12 cellular contexts compared by ENCODE assay signal in genomic region chrX:119238557-119238956, GRCh38. TPM values are rescaled to one million over a fixed set of nuclear protein-coding genes. Genes with fewer than 3 reads are reported as not detected.
A peak's percentile ranks its signal among the peaks of the same experiment; 100 is the strongest.
DNase-seq lines count a peak whose midpoint lies in the region; ATAC-seq, FAIRE-seq and TF ChIP-seq lines count a peak whose summit lies in the region.
"Had no signal": no experiment of that assay in that cellular context is flagged by ENCODE, and none has a peak within 500 bp of the region (broad histone marks: within the 10 kb centered on the region; RNA-seq: fewer than 3 reads in every experiment).

No MANE protein-coding gene starts in this region.

- H2AFZ ChIP-seq in H9 (ENCODE audit: low read length) (no peak overlapping the region), astrocyte (ENCODE audit: low read depth, low read length) (no peak overlapping the region)

- no peak for TF ChIP-seq EP300 in A549 (IDR thresholded peaks at IDR 0.05)

- TF ChIP-seq CTCF in A549 (IDR thresholded peaks at IDR 0.05) (no peak), H9 (conservative IDR thresholded peaks at IDR 0.05) (no peak), astrocyte (IDR thresholded peaks at IDR 0.05; ENCODE audit: insufficient read depth, low read depth, low read length) (no peak), left lung (IDR thresholded peaks at IDR 0.05) (no peak)

- H3K18ac ChIP-seq in H9 (ENCODE audit: insufficient read length, low read depth, low read length), result no peak overlapping the region

- no peak overlapping the region for H2BK12ac ChIP-seq in H9 (ENCODE audit: insufficient read length, low read depth, low read length)

- H3K36me3 ChIP-seq in astrocyte (ENCODE audit: insufficient read depth, low read length) (peaks cover 8% of the 10 kb centered on the region), left lung (no peaks in the 10 kb centered on the region)

- no peaks in the 10 kb centered on the region for H3K79me1 ChIP-seq in H9 (ENCODE audit: insufficient read depth, low read depth, low read length, poor library complexity, severe bottlenecking)

- H3K9me3 ChIP-seq in A549 (no peaks in the 10 kb centered on the region), H9 (ENCODE audit: control insufficient read depth, low read depth, low read length) (peaks cover 21% of the 10 kb centered on the region), astrocyte (ENCODE audit: insufficient read depth, low read depth, low read length) (no peaks in the 10 kb centered on the region), left lung (no peaks in the 10 kb centered on the region)

- H3K14ac ChIP-seq in H9 (ENCODE audit: insufficient read depth, low read length), result no peak overlapping the region

- peaks cover 45 to 54% of the 10 kb centered on the region in 2 experiments for H3K4me1 Mint-ChIP-seq in H9
- peaks cover 17% of the 10 kb centered on the region for H3K4me1 Mint-ChIP-seq in astrocyte (ENCODE audit: low read depth, unreplicated experiment)

- CTCF ChIA-PET in A549 (lab: Yijun Ruan, JAX), result interaction anchor here (1.2 kb wide), 1 partner anchor 10 kb away, joined by 4 read pairs; no protein-coding TSS in a partner anchor

- H2BK20ac ChIP-seq in H9 (ENCODE audit: low read depth, low read length, poor library complexity, severe bottlenecking), result no peak overlapping the region

- no peak overlapping the region for H3K56ac ChIP-seq in H9 (ENCODE audit: insufficient read length, low read depth, low read length)

- POLR2A ChIA-PET in A549 (lab: Yijun Ruan, JAX), result no interaction called here

- H3K4me2 ChIP-seq in A549 (peak overlapping the region; percentile 96), H9 (ENCODE audit: insufficient read depth, insufficient read length, low read length) (peak overlapping the region; percentile 68), astrocyte (ENCODE audit: low read length) (peak overlapping the region; percentile 88)

- intact Hi-C loops in left lung (cut with DNase I), result no loop called here

- no peak for TF ChIP-seq RAD21 in A549 (conservative IDR thresholded peaks at IDR 0.05 in 1 of 2, IDR thresholded peaks at IDR 0.05 in 1 of 2)

- peaks cover 42% of the 10 kb centered on the region for H3K4me1 ChIP-seq in A549
- no peaks in the 10 kb centered on the region; the same call in 1 of the 2 replicates for H3K4me1 ChIP-seq in H9 (ENCODE audit: insufficient read depth, low read length)
- peaks cover 17% of the 10 kb centered on the region for H3K4me1 ChIP-seq in astrocyte (ENCODE audit: insufficient read depth, low read length)
- no peaks in the 10 kb centered on the region for H3K4me1 ChIP-seq in left lung

- no peak overlapping the region for H3K4ac ChIP-seq in H9 (ENCODE audit: low read depth, low read length)

- peaks cover 59% of the 10 kb centered on the region in 2 experiments for H3K9me3 Mint-ChIP-seq in H9
- no peaks in the 10 kb centered on the region for H3K9me3 Mint-ChIP-seq in astrocyte (ENCODE audit: unreplicated experiment)

- ATAC-seq in A549, result no peak
- ATAC-seq in left lung, result no peak
- ATAC-seq in GM21367 (IDR thresholded peaks at IDR 0.05; ENCODE audit: unreplicated experiment), result no peak
- no peak for ATAC-seq in GM18858 (IDR thresholded peaks at IDR 0.05; ENCODE audit: unreplicated experiment)
- ATAC-seq: left ventricle myocardium superior had no signal

- H3K9ac ChIP-seq in H9 (ENCODE audit: extremely low read depth, insufficient read length, low read length), result peak overlapping the region; percentile 1
- peak overlapping the region; percentile 23 for H3K9ac ChIP-seq in astrocyte (ENCODE audit: low read length)

- H2BK15ac ChIP-seq in H9 (ENCODE audit: low read depth, low read length), result no peak overlapping the region

- H3K36me3 Mint-ChIP-seq in H9 (ENCODE audit: insufficient read depth in 1 of 3, low read depth in 3 of 3) (peaks cover 33 to 46% (median 34%) of the 10 kb centered on the region in 3 experiments), astrocyte (ENCODE audit: low read depth, unreplicated experiment) (peaks cover 2% of the 10 kb centered on the region)

- H3K79me2 ChIP-seq in H9 (ENCODE audit: insufficient read depth, low read length) (peaks cover 18% of the 10 kb centered on the region), astrocyte (ENCODE audit: insufficient read depth, low read length) (peaks cover 67% of the 10 kb centered on the region)

- H4K20me1 ChIP-seq in H9 (ENCODE audit: control insufficient read depth, insufficient read depth, insufficient read length), result no peaks in the 10 kb centered on the region
- H4K20me1 ChIP-seq in astrocyte (ENCODE audit: insufficient read depth, low read length), result peaks cover 23% of the 10 kb centered on the region

- H3K23me2 ChIP-seq in H9 (ENCODE audit: insufficient read length, low read depth, low read length, poor library complexity, severe bottlenecking), result peaks cover 12% of the 10 kb centered on the region

- no peak for DNase-seq in A549 (ENCODE audit: low read depth in 1 of 2, low spot score in 1 of 2)
- DNase-seq in H9, result no peak
- peak; percentile 13 for DNase-seq in astrocyte (ENCODE audit: low read depth)
- DNase-seq in inferior parietal cortex (ENCODE audit: extremely low spot score), result peak; percentile 7
- no peak for DNase-seq in left lung
- no peak for DNase-seq in GM19238 (ENCODE audit: insufficient read length, low spot score)
- DNase-seq: left ventricle myocardium superior; NCI-H2227 treated with DMSO at 0.1 percent for 48 hours; stimulated activated CD4-positive, alpha-beta T cell treated with anti-CD3 and anti-CD28 coated beads, Interleukin-12 subunit alpha, Interleukin-12 subunit beta, amount 100 ng/mL, for 4 hours; T-helper 1 cell had no signal

- no peak overlapping the region for H2BK120ac ChIP-seq in H9 (ENCODE audit: low read depth, low read length, poor library complexity, severe bottlenecking)

- H3K27ac ChIP-seq in A549 (peak overlapping the region in 1 of 2 experiments; percentile 94; a peak in 1 of 6 replicates), H9 (ENCODE audit: insufficient read length, low read depth, low read length) (no peak overlapping the region), astrocyte (ENCODE audit: low read depth, low read length) (peak overlapping the region; percentile 33), left lung (no peak overlapping the region)

- no peak overlapping the region for H4K91ac ChIP-seq in H9 (ENCODE audit: insufficient read length, low read depth, low read length)

- H3K27me3 ChIP-seq in H9 (ENCODE audit: insufficient read depth, low read length) (no peaks in the 10 kb centered on the region), astrocyte (ENCODE audit: insufficient read depth, low read length) (no peaks in the 10 kb centered on the region), left lung (no peaks in the 10 kb centered on the region)

- TF ChIP-seq POLR2A in A549 (IDR thresholded peaks at IDR 0.05; ENCODE audit: low read length), result no peak

- H2BK5ac ChIP-seq in H9 (ENCODE audit: insufficient read length, low read length), result no peak overlapping the region

- H3K4me3 Mint-ChIP-seq in H9 (peak overlapping the region; percentile 83 to 94), astrocyte (ENCODE audit: unreplicated experiment) (peak overlapping the region; percentile 92)

- H3K27ac Mint-ChIP-seq in H9 (no peak overlapping the region), astrocyte (ENCODE audit: unreplicated experiment) (peak overlapping the region; percentile 47)

- H3K27me3 Mint-ChIP-seq in H9 (ENCODE audit: low read depth) (no peaks in the 10 kb centered on the region), astrocyte (ENCODE audit: low read depth, unreplicated experiment) (no peaks in the 10 kb centered on the region)

- FAIRE-seq in A549 (lab: Jason Lieb, UNC) (no peak), astrocyte (lab: Jason Lieb, UNC) (no peak)

- no peak overlapping the region for H3K23ac ChIP-seq in H9 (ENCODE audit: insufficient read length, low read depth, low read length)

- no peak overlapping the region for H2AK5ac ChIP-seq in H9 (ENCODE audit: insufficient read length, low read length)

- no peak overlapping the region for H3T11ph ChIP-seq in H9 (ENCODE audit: low read length)

- H4K8ac ChIP-seq in H9 (replicated peaks; ENCODE audit: insufficient read length, low read depth, low read length), result no peak overlapping the region

- H3K4me3 ChIP-seq in A549 (no peak overlapping the region), astrocyte (ENCODE audit: insufficient read depth, low read depth, low read length) (peak overlapping the region; percentile 44), left lung (no peak overlapping the region)

- no peak overlapping the region for H4K5ac ChIP-seq in H9 (ENCODE audit: insufficient read length, low read depth, low read length)

- WGBS in A549 (ENCODE audit: missing lambda C conversion rate), result 64% methylated on average over 3 of the region's 3 CpGs
- no CpG with 5 or more reads among the region's 3 CpGs for WGBS in H9 (ENCODE audit: extremely low coverage, insufficient read length, low lambda C conversion rate)

TF ChIP-seq in A549, 52 proteins besides CTCF, POLR2A, EP300 and RAD21 (continues in another document):
- no peak for TF ChIP-seq REST (IDR thresholded peaks at IDR 0.05)

RNA-seq across cellular contexts. Expression of gene PGRMC1, which starts 2.5 kb away (rescaled TPM):
- polyA plus RNA-seq in A549 (2011; rRNA removed) (118 and 163 TPM in 2 replicates), A549 (2017; fragmentation: RNase III; extraction: RNeasy Plus Mini Kit Qiagen cat#74134 plus additional on column Dnase treatment) (140 to 159 TPM (median 151 TPM) in 3 replicates)
- polyA plus RNA-seq in A549 (2012; cell fraction: cytosol; rRNA removed), result 85.2 and 104 TPM in 2 replicates
- 77.7 and 92.7 TPM in 2 replicates for polyA plus RNA-seq in A549 (2012; cell fraction: nucleus; rRNA removed)
- 33.4 and 35.6 TPM in 2 replicates for polyA minus RNA-seq in A549 (2011; rRNA and poly(A)+ RNA removed)
- total RNA-seq in H9 (2021) (133 TPM in 2 replicates), astrocyte (118 and 120 TPM in 2 replicates), left lung (10 to 100 TPM; 91.9 to 96.6 TPM)

Comparison
In these comparisons a context has a peak if more than half of its experiments do, and no peak if none do; other contexts are left out.
1. DNase-seq: peak in astrocyte (single experiment) and inferior parietal cortex (single experiment); none in A549 (0 of 2), H9 (single experiment), left lung (0 of 2) and GM19238 (single experiment).
2. Peak in every context shown above with its lines, with median percentiles within 50 percentile points of each other: H3K4me2 ChIP-seq.